In genomic region chr2:237299897-237300296, GRCh38 we compare ENCODE assay signal across 13 cellular contexts.
A peak's percentile ranks its signal among the peaks of the same experiment; 100 is the strongest.
DNase-seq lines count a peak whose midpoint lies in the region; ATAC-seq and TF ChIP-seq lines count a peak whose summit lies in the region.
"Had no signal": no experiment of that assay in that cellular context is flagged by ENCODE, and none has a peak within 500 bp of the region (broad histone marks: within the 10 kb centered on the region; RNA-seq: fewer than 3 reads in every experiment).

No MANE protein-coding gene starts in this region.

- peak; percentile 63 for DNase-seq in A673 (ENCODE audit: low spot score)
- peak; percentile 57 for DNase-seq in HK-2 (ENCODE audit: unreplicated experiment)
- DNase-seq in adipocyte (ENCODE audit: low read depth), result peak; percentile 94
- peak; percentile 98 for DNase-seq in kidney epithelial cell (ENCODE audit: low read depth)
- DNase-seq in effector memory CD4-positive, alpha-beta T cell, result no peak
- DNase-seq in stimulated activated naive B cell treated with anti-CD40 and anti-IgM and Interleukin-4, amounts not matched to agents 10 μg/mL and 1 μg/mL and 100 μg/mL, for 72 hours, result no peak
- DNase-seq in activated CD4-positive, CD25-positive, alpha-beta regulatory T cell (lab: John Stamatoyannopoulos, UW), result no peak
- no peak for DNase-seq in Kasumi-1 (lab: John Stamatoyannopoulos, UW)
- DNase-seq: colonic mucosa, islet precursor cell had no signal

- no peak overlapping the region for H3K4me3 ChIP-seq in A673 (ENCODE audit: low read depth, low read length, poor library complexity, severe bottlenecking)
- H3K4me3 ChIP-seq in adipocyte (ENCODE audit: low read length), result no peak overlapping the region
- no peak overlapping the region for H3K4me3 ChIP-seq in kidney epithelial cell (ENCODE audit: low read depth, low read length)
- H3K4me3 ChIP-seq in effector memory CD4-positive, alpha-beta T cell (ENCODE audit: insufficient read depth, low read depth, low read length, poor library complexity, severe bottlenecking), result no peak overlapping the region
- H3K4me3 ChIP-seq: colonic mucosa, GM23338 had no signal

- no TSS peak for BruUV-seq in A673 (replicated peaks; lab: Mats Ljungman, UMichigan)

- peaks cover 13% of the 10 kb centered on the region for H3K27me3 ChIP-seq in A673 (replicated peaks; ENCODE audit: insufficient read depth, low read depth, low read length, poor library complexity)
- H3K27me3 ChIP-seq in adipocyte (replicated peaks; ENCODE audit: control insufficient read depth, insufficient read depth, low read length), result no peaks in the 10 kb centered on the region
- H3K27me3 ChIP-seq in kidney epithelial cell (ENCODE audit: control insufficient read depth, insufficient read depth, low read length), result no peaks in the 10 kb centered on the region
- H3K27me3 ChIP-seq in effector memory CD4-positive, alpha-beta T cell (replicated peaks; ENCODE audit: control insufficient read depth, insufficient read depth, low read length, poor library complexity, severe bottlenecking), result peaks cover 4% of the 10 kb centered on the region
- H3K27me3 ChIP-seq: colonic mucosa had no signal

- H3K9me3 Mint-ChIP-seq in stimulated activated naive B cell treated with anti-CD40 and anti-IgM and Interleukin-4, amounts not matched to agents 10 μg/mL and 1 μg/mL and 100 μg/mL, for 72 hours, result peaks cover 10 to 19% of the 10 kb centered on the region in 2 donors

- peaks cover 24% of the 10 kb centered on the region in 2 donors for H3K27me3 Mint-ChIP-seq in stimulated activated naive B cell treated with anti-CD40 and anti-IgM and Interleukin-4, amounts not matched to agents 10 μg/mL and 1 μg/mL and 100 μg/mL, for 72 hours
- H3K27me3 Mint-ChIP-seq: B cell had no signal

- H3K27ac ChIP-seq in A673 (ENCODE audit: low read depth, low read length, poor library complexity, severe bottlenecking), result no peak overlapping the region
- no peak overlapping the region for H3K27ac ChIP-seq in effector memory CD4-positive, alpha-beta T cell (ENCODE audit: insufficient read depth, low read length, poor library complexity, severe bottlenecking)
- H3K27ac ChIP-seq: colonic mucosa, HL-60 had no signal

- H3K4me1 Mint-ChIP-seq in stimulated activated naive B cell treated with anti-CD40 and anti-IgM and Interleukin-4, amounts not matched to agents 10 μg/mL and 1 μg/mL and 100 μg/mL, for 72 hours, result no peaks in the 10 kb centered on the region
- H3K4me1 Mint-ChIP-seq: B cell had no signal

- TF ChIP-seq CTCF in A673 (conservative IDR thresholded peaks at IDR 0.05; ENCODE audit: low read depth, low read length), result no peak
- TF ChIP-seq CTCF in kidney epithelial cell (IDR thresholded peaks at IDR 0.05; ENCODE audit: insufficient read depth, low read length, poor library complexity, severe bottlenecking), result no peak

- no peaks in the 10 kb centered on the region for H3K36me3 Mint-ChIP-seq in stimulated activated naive B cell treated with anti-CD40 and anti-IgM and Interleukin-4, amounts not matched to agents 10 μg/mL and 1 μg/mL and 100 μg/mL, for 72 hours

- H3K36me3 ChIP-seq in A673 (ENCODE audit: insufficient read depth, low read length, poor library complexity, severe bottlenecking) (no peaks in the 10 kb centered on the region), adipocyte (ENCODE audit: control insufficient read depth, insufficient read depth, low read length, severe bottlenecking) (no peaks in the 10 kb centered on the region), kidney epithelial cell (ENCODE audit: control insufficient read depth, insufficient read depth, low read length) (no peaks in the 10 kb centered on the region)
- H3K36me3 ChIP-seq in effector memory CD4-positive, alpha-beta T cell (ENCODE audit: control insufficient read depth, insufficient read depth, low read length), result no peaks in the 10 kb centered on the region
- H3K36me3 ChIP-seq: colonic mucosa had no signal

- no peak overlapping the region for H3K4me3 Mint-ChIP-seq in stimulated activated naive B cell treated with anti-CD40 and anti-IgM and Interleukin-4, amounts not matched to agents 10 μg/mL and 1 μg/mL and 100 μg/mL, for 72 hours
- H3K4me3 Mint-ChIP-seq: B cell, GM23338 had no signal

- CTCF ChIA-PET in A673 (lab: Charles Lee), result no interaction called here

- intact Hi-C loops in A673 (cut with micrococcal nuclease; ENCODE audit: unreplicated experiment), result no loop called here

- no peak overlapping the region for H3K9ac ChIP-seq in adipocyte (ENCODE audit: low read length)

- ATAC-seq in stimulated activated naive B cell treated with anti-CD40 and anti-IgM and Interleukin-4, amounts not matched to agents 10 μg/mL and 1 μg/mL and 100 μg/mL, for 72 hours (replicated peaks), result no peak
- ATAC-seq: GM23338 had no signal

- POLR2A ChIA-PET in A673 (lab: Charles Lee; ENCODE audit: low non-redundant PET), result no interaction called here

- no peaks in the 10 kb centered on the region for H3K9me3 ChIP-seq in A673 (ENCODE audit: low read depth, low read length, poor library complexity, severe bottlenecking)
- no peaks in the 10 kb centered on the region for H3K9me3 ChIP-seq in adipocyte (ENCODE audit: control insufficient read depth, low read length)
- H3K9me3 ChIP-seq in effector memory CD4-positive, alpha-beta T cell (ENCODE audit: control insufficient read depth, low read length), result no peaks in the 10 kb centered on the region
- H3K9me3 ChIP-seq: colonic mucosa had no signal

- no peak overlapping the region for H3K27ac Mint-ChIP-seq in stimulated activated naive B cell treated with anti-CD40 and anti-IgM and Interleukin-4, amounts not matched to agents 10 μg/mL and 1 μg/mL and 100 μg/mL, for 72 hours
- H3K27ac Mint-ChIP-seq: B cell, GM23338 had no signal

- H3K4me1 ChIP-seq in A673 (ENCODE audit: insufficient read depth, low read length, poor library complexity, severe bottlenecking), result no peaks in the 10 kb centered on the region
- H3K4me1 ChIP-seq in adipocyte (ENCODE audit: control insufficient read depth, insufficient read depth, low read length), result peaks cover 55% of the 10 kb centered on the region
- no peaks in the 10 kb centered on the region for H3K4me1 ChIP-seq in effector memory CD4-positive, alpha-beta T cell (ENCODE audit: control insufficient read depth, insufficient read depth, low read length, poor library complexity, severe bottlenecking)
- H3K4me1 ChIP-seq: colonic mucosa had no signal

Comparison
In these comparisons a context has a peak if more than half of its experiments do, and no peak if none do; other contexts are left out.
1. DNase-seq: peak in A673 (single experiment), HK-2 (single experiment), adipocyte (single experiment) and kidney epithelial cell (single experiment); none in effector memory CD4-positive, alpha-beta T cell (0 of 3), stimulated activated naive B cell treated with anti-CD40 and anti-IgM and Interleukin-4, amounts not matched to agents 10 μg/mL and 1 μg/mL and 100 μg/mL, for 72 hours (single experiment), activated CD4-positive, CD25-positive, alpha-beta regulatory T cell (0 of 4) and Kasumi-1 (0 of 2).